ENCODE assay signal across 32 cellular contexts in the genomic region with DNA sequence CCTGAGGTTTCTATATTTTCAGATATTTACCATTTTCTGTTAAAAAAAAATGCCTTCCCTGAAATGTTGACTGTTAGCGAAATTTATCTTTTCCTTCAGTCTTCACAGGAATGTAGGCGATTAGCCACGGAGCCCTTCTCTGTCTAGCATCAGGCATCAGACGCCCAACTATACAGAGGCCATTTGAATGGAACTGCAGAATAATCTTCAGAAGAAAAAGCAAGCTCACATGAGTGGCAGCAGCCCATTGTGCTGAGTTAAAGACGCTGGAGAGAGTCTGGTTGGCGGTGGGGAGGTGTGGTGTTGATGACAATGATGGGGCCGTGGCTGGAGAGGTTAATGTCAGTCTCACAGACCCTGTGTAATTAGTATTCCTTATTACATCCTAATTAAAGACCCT.
"Had no signal": no experiment of that assay in that cellular context is flagged by ENCODE, and none has a peak within 500 bp of the region (broad histone marks: within the 10 kb centered on the region; RNA-seq: fewer than 3 reads in every experiment).

No MANE protein-coding gene starts in this region.

- H3K9me3 ChIP-seq: ascending aorta, breast epithelium, SJCRH30 had no signal

- H3K4me1 ChIP-seq: ascending aorta had no signal

- H3K27me3 Mint-ChIP-seq: activated naive CD4-positive, alpha-beta T cell treated with anti-CD3 and anti-CD28 coated beads, Interleukin-2, amount 50 U/mL, for 24 hours had no signal

- H3K36me3 Mint-ChIP-seq: activated naive CD4-positive, alpha-beta T cell treated with anti-CD3 and anti-CD28 coated beads, Interleukin-2, amount 50 U/mL, for 24 hours; WTC11 had no signal

- H3K4me3 ChIP-seq: ascending aorta, breast epithelium, SJCRH30, SK-N-MC had no signal

- H3K36me3 ChIP-seq: ascending aorta, breast epithelium, SJCRH30 had no signal

- H3K27ac ChIP-seq: ascending aorta, breast epithelium, SJCRH30, SK-N-MC had no signal

- DNase-seq: activated CD4-positive, alpha-beta T cell treated with anti-CD3 and anti-CD28 coated beads for 36 hours; activated CD4-positive, alpha-beta T cell treated with anti-CD3 and anti-CD28 coated beads, Interleukin-2, amount 10 ng/mL, durations not matched to agents 7 days and 5 days; activated CD4-positive, alpha-beta T cell treated with anti-CD3 and anti-CD28 coated beads, Interleukin-2, amount 50 U/mL, for 48 hours; activated CD8-positive, alpha-beta T cell treated with anti-CD3 and anti-CD28 coated beads, Interleukin-2, amount 10 ng/mL, durations not matched to agents 7 days and 5 days; activated gamma-delta T cell; activated naive CD4-positive, alpha-beta T cell treated with Interleukin-2 at 50 U/mL for 16 hours; activated naive CD8-positive, alpha-beta T cell treated with anti-CD3 and anti-CD28 coated beads, Interleukin-2, amount 10 ng/mL, durations not matched to agents 7 days and 5 days; activated T-cell treated with anti-CD3 and anti-CD28 coated beads, Interleukin-2, amount 50 U/mL, for 24 hours; amygdala; KG1; MM.1S; MV-4-11; NCI-H1092; NCI-H1436 treated with DMSO at 0.1 percent for 48 hours; NCI-H1694 treated with DMSO at 0.1 percent for 48 hours; NCI-H2029; NCI-H345; NCI-H510A; NCI-H526; NCI-H748 treated with DMSO at 0.1 percent for 48 hours; NK-92 treated with Interleukin-12 subunit alpha and Interleukin-12 subunit beta, amount 100 ng/mL, for 24 hours; SHP77; SJCRH30; T1000 had no signal

- H3K27ac Mint-ChIP-seq: activated CD4-positive, alpha-beta T cell treated with anti-CD3 and anti-CD28 coated beads for 36 hours; activated CD4-positive, alpha-beta T cell treated with anti-CD3 and anti-CD28 coated beads, Interleukin-2, amount 10 ng/mL, durations not matched to agents 7 days and 5 days; activated CD8-positive, alpha-beta T cell treated with anti-CD3 and anti-CD28 coated beads, Interleukin-2, amount 10 ng/mL, durations not matched to agents 7 days and 5 days; activated naive CD8-positive, alpha-beta T cell treated with anti-CD3 and anti-CD28 coated beads, Interleukin-2, amount 10 ng/mL, durations not matched to agents 7 days and 5 days; activated T-cell treated with anti-CD3 and anti-CD28 coated beads, Interleukin-2, amount 50 U/mL, for 24 hours; activated T-helper 2 cell treated with anti-CD3 and anti-CD28 coated beads, Interferon-gamma antibody, Interleukin-2, Interleukin-4, amounts not matched to agents 10 μg/mL and 5 μg/mL and 100 μg/mL, durations not matched to agents 14 hours and 24 hours and 36 hours; IgD-negative memory B cell; WTC11 had no signal

- H3K27me3 ChIP-seq: ascending aorta, SJCRH30 had no signal

- ATAC-seq: activated CD4-positive, alpha-beta T cell treated with anti-CD3 and anti-CD28 coated beads for 36 hours; activated CD4-positive, CD25-positive, alpha-beta regulatory T cell treated with anti-CD3 and anti-CD28 coated beads, Interleukin-2, amount 50 U/mL, for 24 hours; activated CD8-positive, alpha-beta T cell treated with anti-CD3 and anti-CD28 coated beads, Interleukin-2, amount 10 ng/mL, durations not matched to agents 7 days and 5 days; WTC11 had no signal

- H3K9me3 Mint-ChIP-seq: activated CD4-positive, alpha-beta T cell treated with anti-CD3 and anti-CD28 coated beads, Interleukin-2, amount 10 ng/mL, durations not matched to agents 7 days and 5 days; activated naive CD4-positive, alpha-beta T cell treated with anti-CD3 and anti-CD28 coated beads, Interleukin-2, amount 50 U/mL, for 24 hours; activated naive CD8-positive, alpha-beta T cell treated with anti-CD3 and anti-CD28 coated beads, Interleukin-2, amount 10 ng/mL, durations not matched to agents 7 days and 5 days; activated T-cell treated with anti-CD3 and anti-CD28 coated beads, Interleukin-2, amount 50 U/mL, for 24 hours; activated T-helper 2 cell treated with anti-CD3 and anti-CD28 coated beads, Interferon-gamma antibody, Interleukin-2, Interleukin-4, amounts not matched to agents 10 μg/mL and 5 μg/mL and 100 μg/mL, durations not matched to agents 14 hours and 24 hours and 36 hours; WTC11 had no signal

- H3K4me3 Mint-ChIP-seq: activated CD4-positive, alpha-beta T cell treated with anti-CD3 and anti-CD28 coated beads for 36 hours; activated CD4-positive, alpha-beta T cell treated with anti-CD3 and anti-CD28 coated beads, Interleukin-2, amount 10 ng/mL, durations not matched to agents 7 days and 5 days; activated CD8-positive, alpha-beta T cell treated with anti-CD3 and anti-CD28 coated beads, Interleukin-2, amount 10 ng/mL, durations not matched to agents 7 days and 5 days; activated naive CD4-positive, alpha-beta T cell treated with anti-CD3 and anti-CD28 coated beads, Interleukin-2, amount 50 U/mL, for 24 hours; activated naive CD8-positive, alpha-beta T cell treated with anti-CD3 and anti-CD28 coated beads, Interleukin-2, amount 10 ng/mL, durations not matched to agents 7 days and 5 days; activated T-cell treated with anti-CD3 and anti-CD28 coated beads, Interleukin-2, amount 50 U/mL, for 24 hours; IgD-negative memory B cell; WTC11 had no signal
